ENCODE assay signal across 17 cellular contexts in the genomic region with DNA sequence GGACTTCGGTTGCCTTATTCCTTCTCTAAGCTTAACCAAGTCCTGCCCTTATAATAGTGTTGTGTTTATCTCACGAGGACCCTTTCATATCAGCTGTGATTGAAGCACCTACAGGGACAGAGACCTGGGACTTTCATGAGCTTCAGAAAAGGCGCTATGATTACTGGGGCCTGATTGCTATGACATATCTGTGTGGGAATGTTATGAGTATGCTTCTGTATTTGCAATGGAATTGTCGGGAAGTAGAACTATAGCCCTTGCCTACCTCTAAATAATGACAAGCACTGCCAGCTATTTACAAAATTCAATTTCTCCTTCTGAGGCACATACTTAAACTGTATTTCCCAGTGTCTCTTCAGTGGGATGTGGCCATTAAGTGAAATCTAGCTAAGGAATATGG.
A peak's percentile ranks its signal among the peaks of the same experiment; 100 is the strongest.
DNase-seq lines count a peak whose midpoint lies in the region; ATAC-seq and TF ChIP-seq lines count a peak whose summit lies in the region.
"Had no signal": no experiment of that assay in that cellular context is flagged by ENCODE, and none has a peak within 500 bp of the region (broad histone marks: within the 10 kb centered on the region; RNA-seq: fewer than 3 reads in every experiment).

No MANE protein-coding gene starts in this region.

- H3K9me3 ChIP-seq in heart right ventricle, result no peaks in the 10 kb centered on the region
- H3K9me3 ChIP-seq in heart left ventricle, result no peaks in the 10 kb centered on the region
- no peaks in the 10 kb centered on the region for H3K9me3 ChIP-seq in SJSA1 (replicated peaks)
- H3K9me3 ChIP-seq in MM.1S (replicated peaks; ENCODE audit: insufficient read depth, low read length), result no peaks in the 10 kb centered on the region

- intact Hi-C loops in heart right ventricle (cut with DNase I), result loop anchor here in 5 of 10 donors (5.0 to 10.0 kb wide), 7 partner anchors 36 to 367 kb away; no protein-coding TSS in a partner anchor
- intact Hi-C loops in heart left ventricle (cut with DNase I), result loop anchor here in 8 of 10 donors (5.0 to 10.0 kb wide), 12 partner anchors 73 to 377 kb away; a partner anchor contains a TSS

- TF ChIP-seq POLR2A in heart left ventricle (IDR thresholded peaks at IDR 0.05), result no peak

- no peaks in the 10 kb centered on the region for H3K36me3 ChIP-seq in heart right ventricle
- H3K36me3 ChIP-seq in heart left ventricle, result no peaks in the 10 kb centered on the region
- H3K36me3 ChIP-seq in SJSA1, result no peaks in the 10 kb centered on the region
- H3K36me3 ChIP-seq in MM.1S (replicated peaks; ENCODE audit: insufficient read depth, low read length), result no peaks in the 10 kb centered on the region

- H3K4me1 ChIP-seq in heart right ventricle (peaks cover 6 to 93% (median 80%) of the 10 kb centered on the region in 9 donors), heart left ventricle (peaks cover 0 to 91% (median 74%) of the 10 kb centered on the region in 12 donors), SJSA1 (replicated peaks) (peaks cover 41% of the 10 kb centered on the region), MM.1S (ENCODE audit: low read length) (0 out of 2 replicates have a peak, but pooled peaks cover 3% of the 10 kb centered on the region)

- H3K27ac Mint-ChIP-seq in neural crest cell (ENCODE audit: unreplicated experiment), result peak overlapping the region; percentile 8

- peak overlapping the region in 6 of 10 donors; percentile 1 to 87 (median 28) for H3K27ac ChIP-seq in heart right ventricle
- H3K27ac ChIP-seq in heart left ventricle, result peak overlapping the region in 4 of 12 donors; percentile 11 to 55 (median 20)
- H3K27ac ChIP-seq in SJSA1, result peak overlapping the region; percentile 78
- H3K27ac ChIP-seq in MM.1S (ENCODE audit: low read length), result no peak overlapping the region
- H3K27ac ChIP-seq: C4-2B had no signal

- WGBS in heart right ventricle, 2 donors, result 78% methylated on average over 4 of the region's 4 CpGs
- WGBS in heart left ventricle, 4 donors, result 71 to 78% (median 73%) methylated on average over 4 of the region's 4 CpGs

- peaks cover 83% of the 10 kb centered on the region for H3K4me1 Mint-ChIP-seq in neural crest cell

- ATAC-seq in heart right ventricle (no peak), heart left ventricle (no peak), HG02852 (IDR thresholded peaks at IDR 0.05; ENCODE audit: unreplicated experiment) (no peak), GM19397 (IDR thresholded peaks at IDR 0.05; ENCODE audit: unreplicated experiment) (no peak)
- ATAC-seq: PC-3 had no signal

- H3K4me2 ChIP-seq in MM.1S (ENCODE audit: low read depth, low read length), result no peak overlapping the region

- no peaks in the 10 kb centered on the region for H3K9me2 ChIP-seq in MM.1S (replicated peaks; ENCODE audit: insufficient read depth, low read length)

- H4K20me1 ChIP-seq in MM.1S (ENCODE audit: insufficient read depth, low read length), result no peaks in the 10 kb centered on the region

- H3K4me3 ChIP-seq in heart right ventricle (no peak overlapping the region), heart left ventricle (no peak overlapping the region), SJSA1 (no peak overlapping the region), MM.1S (ENCODE audit: low read length) (no peak overlapping the region)

- no peaks in the 10 kb centered on the region for H3K36me3 Mint-ChIP-seq in neural crest cell (ENCODE audit: low read depth)

- H3K9me3 Mint-ChIP-seq in neural crest cell, result no peaks in the 10 kb centered on the region

- DNase-seq in heart right ventricle (no peak), heart left ventricle (no peak), SJSA1 (ENCODE audit: low read depth in 1 of 2, low spot score in 2 of 2) (peak in 1 of 2 experiments; percentile 46), neural crest cell (ENCODE audit: low read depth, low spot score) (no peak), GM20000 (ENCODE audit: low spot score) (no peak), MM.1S (no peak)
- DNase-seq: COR-L47, KBM-7, NCI-H1048, NCI-H1436 treated with DMSO at 0.1 percent for 48 hours, NCI-H2029 treated with DMSO at 0.1 percent for 48 hours, NCI-H2171 treated with DMSO at 0.1 percent for 48 hours, NCI-H446 treated with DMSO at 0.1 percent for 48 hours, PC-3 had no signal

- H3K79me2 ChIP-seq in MM.1S (ENCODE audit: low read length), result no peaks in the 10 kb centered on the region

- no peaks in the 10 kb centered on the region for H3K27me3 Mint-ChIP-seq in neural crest cell (ENCODE audit: low read depth)

- no peak for TF ChIP-seq CTCF in heart right ventricle (IDR thresholded peaks at IDR 0.05)
- no peak for TF ChIP-seq CTCF in heart left ventricle (IDR thresholded peaks at IDR 0.05)
- no peak for TF ChIP-seq CTCF in neural crest cell (conservative IDR thresholded peaks at IDR 0.05)
- no peak for TF ChIP-seq CTCF in GM20000 (IDR thresholded peaks at IDR 0.05; ENCODE audit: extremely low read depth, missing control alignments)
- no peak for TF ChIP-seq CTCF in MM.1S (IDR thresholded peaks at IDR 0.05; ENCODE audit: low read length)

- H3K9ac ChIP-seq in MM.1S (ENCODE audit: low read length), result no peak overlapping the region

- no peak overlapping the region for H2AFZ ChIP-seq in MM.1S (ENCODE audit: low read length)

- H3F3A ChIP-seq in MM.1S (ENCODE audit: insufficient read depth, low read length), result no peaks in the 10 kb centered on the region

- peak overlapping the region; percentile 10 for H3K4me3 Mint-ChIP-seq in neural crest cell

- H3K27me3 ChIP-seq in heart right ventricle (no peaks in the 10 kb centered on the region), heart left ventricle (no peaks in the 10 kb centered on the region), SJSA1 (replicated peaks) (no peaks in the 10 kb centered on the region), MM.1S (replicated peaks; ENCODE audit: insufficient read depth, low read length) (no peaks in the 10 kb centered on the region)
